ENCODE assay signal across 1 cellular context in the genomic region with DNA sequence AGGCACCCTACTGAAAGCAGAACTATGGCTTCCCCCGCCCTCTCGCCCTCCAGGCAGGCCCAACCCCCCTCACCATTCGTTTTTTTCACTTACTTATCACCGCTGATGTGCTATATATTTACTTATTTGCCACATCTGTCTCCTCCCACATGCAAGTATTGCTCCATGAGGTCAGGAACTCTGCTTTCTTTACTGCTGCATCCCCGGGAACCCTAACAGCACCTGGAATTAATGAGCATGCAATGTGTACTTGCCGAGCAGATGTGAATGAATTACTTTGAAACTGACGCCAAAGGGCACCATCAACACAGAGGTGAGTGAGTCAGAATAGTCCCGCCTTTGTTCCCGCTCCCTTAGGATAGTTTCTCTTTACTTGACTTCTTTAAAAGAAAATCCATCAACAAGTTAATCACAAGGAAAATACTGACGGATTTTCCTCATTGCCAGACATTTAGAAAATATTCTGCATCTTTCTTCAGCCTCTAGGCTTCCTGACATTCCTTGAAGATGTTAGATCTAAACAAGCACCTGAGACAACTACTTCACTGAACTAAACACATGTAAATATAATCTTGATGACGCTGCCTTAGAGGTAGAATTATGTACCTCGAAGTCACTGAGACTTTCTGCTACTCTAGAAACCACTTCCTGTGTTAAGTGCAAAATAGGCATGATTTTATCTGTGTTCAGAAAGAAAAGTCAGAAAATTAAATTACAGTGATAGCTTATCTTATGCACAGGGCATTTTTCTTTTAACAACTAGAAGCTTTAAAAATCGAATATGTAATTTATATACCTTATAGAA.
TF ChIP-seq lines count a peak whose summit lies in the region.

No MANE protein-coding gene starts in this region.

TF ChIP-seq in GM12878, 131 proteins besides CTCF, POLR2A, EP300 and RAD21 (continued from another document):
- TF ChIP-seq PBX3 (IDR thresholded peaks at IDR 0.05; ENCODE audit: insufficient replicate concordance, low read depth, low read length) (no peak), JUND (IDR thresholded peaks at IDR 0.05; ENCODE audit: low read depth, low read length) (no peak), CBX5 (IDR thresholded peaks at IDR 0.05; ENCODE audit: low read depth) (no peak)
